In genomic region chr19:40611096-40611495, GRCh38 we compare ENCODE assay signal across 1 cellular context.
TF ChIP-seq lines count a peak whose summit lies in the region.

No MANE protein-coding gene starts in this region.

TF ChIP-seq in HepG2, 621 proteins besides CTCF, POLR2A, EP300 and RAD21:
- no peak for TF ChIP-seq ZNF503 (CRISPR knock-in tag; IDR thresholded peaks at IDR 0.05)
- TF ChIP-seq ZNF317 (CRISPR knock-in tag; IDR thresholded peaks at IDR 0.05), result no peak
- no peak for TF ChIP-seq NR2C2 (CRISPR knock-in tag; IDR thresholded peaks at IDR 0.05; ENCODE audit: borderline replicate concordance)
- TF ChIP-seq PCBP1 (IDR thresholded peaks at IDR 0.05; ENCODE audit: borderline replicate concordance, low read depth, low read length), result no peak
- no peak for TF ChIP-seq ZNF7 (CRISPR knock-in tag; IDR thresholded peaks at IDR 0.05)
- TF ChIP-seq ZNF720 (CRISPR knock-in tag; IDR thresholded peaks at IDR 0.05), result no peak
- no peak for TF ChIP-seq MED13 (CRISPR knock-in tag; IDR thresholded peaks at IDR 0.05)
- no peak for TF ChIP-seq ZNF20 (CRISPR knock-in tag; IDR thresholded peaks at IDR 0.05)
- no peak for TF ChIP-seq THAP9 (CRISPR knock-in tag; IDR thresholded peaks at IDR 0.05; ENCODE audit: borderline replicate concordance)
- no peak for TF ChIP-seq ZSCAN30 (CRISPR knock-in tag; IDR thresholded peaks at IDR 0.05)
- no peak for TF ChIP-seq ZNF770 (CRISPR knock-in tag; IDR thresholded peaks at IDR 0.05)
- no peak for TF ChIP-seq ASH2L (IDR thresholded peaks at IDR 0.05; ENCODE audit: insufficient read length, low read depth, low read length)
- no peak for TF ChIP-seq RBM22 (optimal IDR thresholded peaks at IDR 0.05; ENCODE audit: low read length)
